Comparison of ENCODE assay signal across 8 cellular contexts in the genomic region with DNA sequence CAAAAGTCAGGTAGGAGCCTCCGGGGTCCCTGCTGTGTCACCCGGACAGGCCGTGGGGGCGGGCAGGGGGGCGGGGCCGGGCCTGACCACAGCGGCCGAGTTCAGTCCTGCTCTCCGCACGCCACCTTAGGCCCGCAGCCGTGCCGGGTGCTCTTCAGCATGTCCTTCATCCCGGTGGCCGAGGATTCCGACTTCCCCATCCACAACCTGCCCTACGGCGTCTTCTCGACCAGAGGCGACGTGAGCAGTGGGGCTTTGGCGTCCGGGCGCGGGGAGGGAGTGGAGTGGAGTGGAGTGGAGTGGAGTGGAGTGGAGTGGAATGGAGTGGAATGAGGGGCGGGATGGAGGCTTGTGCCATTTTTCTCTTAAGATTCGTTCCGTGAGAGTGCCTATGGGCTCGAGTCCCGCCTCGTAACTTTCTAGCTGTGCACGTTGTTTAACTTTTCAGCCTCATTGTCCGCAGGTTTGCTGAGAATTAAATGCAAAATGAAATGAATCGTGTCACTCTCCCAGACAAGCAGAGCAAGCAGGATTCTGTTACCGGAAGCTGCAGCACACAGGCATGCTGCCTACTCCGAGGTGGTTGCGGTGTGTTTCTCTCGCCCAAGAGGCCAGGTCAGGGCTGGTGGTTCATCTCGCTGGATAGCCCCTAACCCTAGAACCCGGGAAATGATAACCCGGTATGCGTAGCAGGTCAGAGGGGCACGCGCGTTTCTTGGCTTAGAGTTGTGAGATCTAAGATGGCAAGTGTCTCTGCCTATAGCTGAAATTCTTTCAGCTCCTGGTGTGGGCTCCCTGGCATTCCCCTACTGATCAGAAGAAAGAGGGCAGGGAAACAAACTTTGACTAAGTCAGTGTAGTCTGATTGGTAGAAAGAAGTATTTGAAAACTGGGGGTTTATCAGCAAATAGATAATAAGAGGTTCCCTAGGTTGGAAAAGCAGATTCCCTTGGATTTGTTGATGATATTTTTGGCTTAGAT. TPM values are rescaled to one million over a fixed set of nuclear protein-coding genes. Genes with fewer than 3 reads are reported as not detected.
DNase-seq lines count a peak whose midpoint lies in the region; ATAC-seq, FAIRE-seq and TF ChIP-seq lines count a peak whose summit lies in the region.

TSS of gene FAH (plus strand) at position 104 of the 981 bp plus-strand sequence. CDS start at position 160, 56 bp downstream.

- TF ChIP-seq CTCF in coronary artery (IDR thresholded peaks at IDR 0.05), result no peak
- TF ChIP-seq CTCF in left lung (IDR thresholded peaks at IDR 0.05), result no peak

- no peak for TF ChIP-seq RAD21 in Ishikawa (IDR thresholded peaks at IDR 0.05; ENCODE audit: low read depth)

- peak within 1 kb of the TSS; percentile 79 to 95 for H3K27ac ChIP-seq in coronary artery
- peak within 1 kb of the TSS; percentile 73 for H3K27ac ChIP-seq in left lung

- no peaks in the 10 kb centered on the region for H3K27me3 ChIP-seq in left lung

- H3K4me3 ChIP-seq in coronary artery, result peak within 1 kb of the TSS; percentile 93
- H3K4me3 ChIP-seq in left lung, result peak within 1 kb of the TSS; percentile 48 to 65

- peak; percentile 57 for DNase-seq in ELF-1 (ENCODE audit: low read depth, low spot score)
- peak; percentile 58 for DNase-seq in UCSD-AML1 (lab: John Stamatoyannopoulos, UW; ENCODE audit: unreplicated experiment)
- no peak for DNase-seq in coronary artery (ENCODE audit: low spot score)
- DNase-seq in left lung, result no peak
- peak; percentile 12 to 13 for DNase-seq in stimulated activated CD4-positive, alpha-beta T cell treated with anti-CD3 and anti-CD28 coated beads, Interleukin-4, amount 100 ng/mL, for 4 hours
- no peak for DNase-seq in frontal cortex (ENCODE audit: low spot score in 2 of 2)

- no peaks in the 10 kb centered on the region for H3K9me3 ChIP-seq in left lung

- FAIRE-seq in frontal cortex (lab: Jason Lieb, UNC), result no peak

- ATAC-seq in GM21529 (IDR thresholded peaks at IDR 0.05; ENCODE audit: unreplicated experiment), result peak; percentile 45
- ATAC-seq in left lung, result peak; percentile 77

- H3K36me3 ChIP-seq in left lung, result no peaks in the 10 kb centered on the region

- TF ChIP-seq EP300 in Ishikawa (IDR thresholded peaks at IDR 0.05; ENCODE audit: borderline replicate concordance), result no peak

- peaks cover 9 to 43% of the 10 kb centered on the region in 2 donors for H3K4me1 ChIP-seq in left lung

- intact Hi-C loops in left lung (cut with DNase I), result no loop called here

TF ChIP-seq in Ishikawa, 13 proteins besides CTCF, POLR2A, EP300 and RAD21:
- TF ChIP-seq, protein P1, sequence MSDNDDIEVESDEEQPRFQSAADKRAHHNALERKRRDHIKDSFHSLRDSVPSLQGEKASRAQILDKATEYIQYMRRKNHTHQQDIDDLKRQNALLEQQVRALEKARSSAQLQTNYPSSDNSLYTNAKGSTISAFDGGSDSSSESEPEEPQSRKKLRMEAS (IDR thresholded peaks at IDR 0.05), result peak; percentile 18; the same call in 1 of the 2 replicates
- TF ChIP-seq NFIC (IDR thresholded peaks at IDR 0.05) (no peak), TAF1 (IDR thresholded peaks at IDR 0.05; ENCODE audit: low read depth) (0 out of 2 replicates have a peak, but pooled peaks have one; percentile 39), TEAD4 (IDR thresholded peaks at IDR 0.05) (0 out of 2 replicates have a peak, but pooled peaks have one; percentile 12), CREB1 (IDR thresholded peaks at IDR 0.05; ENCODE audit: low read depth) (no peak), CEBPB (IDR thresholded peaks at IDR 0.05) (no peak), TCF12 (IDR thresholded peaks at IDR 0.05; ENCODE audit: low read depth) (peak; percentile 18; the same call in 1 of the 2 replicates)
- TF ChIP-seq, protein P2, sequence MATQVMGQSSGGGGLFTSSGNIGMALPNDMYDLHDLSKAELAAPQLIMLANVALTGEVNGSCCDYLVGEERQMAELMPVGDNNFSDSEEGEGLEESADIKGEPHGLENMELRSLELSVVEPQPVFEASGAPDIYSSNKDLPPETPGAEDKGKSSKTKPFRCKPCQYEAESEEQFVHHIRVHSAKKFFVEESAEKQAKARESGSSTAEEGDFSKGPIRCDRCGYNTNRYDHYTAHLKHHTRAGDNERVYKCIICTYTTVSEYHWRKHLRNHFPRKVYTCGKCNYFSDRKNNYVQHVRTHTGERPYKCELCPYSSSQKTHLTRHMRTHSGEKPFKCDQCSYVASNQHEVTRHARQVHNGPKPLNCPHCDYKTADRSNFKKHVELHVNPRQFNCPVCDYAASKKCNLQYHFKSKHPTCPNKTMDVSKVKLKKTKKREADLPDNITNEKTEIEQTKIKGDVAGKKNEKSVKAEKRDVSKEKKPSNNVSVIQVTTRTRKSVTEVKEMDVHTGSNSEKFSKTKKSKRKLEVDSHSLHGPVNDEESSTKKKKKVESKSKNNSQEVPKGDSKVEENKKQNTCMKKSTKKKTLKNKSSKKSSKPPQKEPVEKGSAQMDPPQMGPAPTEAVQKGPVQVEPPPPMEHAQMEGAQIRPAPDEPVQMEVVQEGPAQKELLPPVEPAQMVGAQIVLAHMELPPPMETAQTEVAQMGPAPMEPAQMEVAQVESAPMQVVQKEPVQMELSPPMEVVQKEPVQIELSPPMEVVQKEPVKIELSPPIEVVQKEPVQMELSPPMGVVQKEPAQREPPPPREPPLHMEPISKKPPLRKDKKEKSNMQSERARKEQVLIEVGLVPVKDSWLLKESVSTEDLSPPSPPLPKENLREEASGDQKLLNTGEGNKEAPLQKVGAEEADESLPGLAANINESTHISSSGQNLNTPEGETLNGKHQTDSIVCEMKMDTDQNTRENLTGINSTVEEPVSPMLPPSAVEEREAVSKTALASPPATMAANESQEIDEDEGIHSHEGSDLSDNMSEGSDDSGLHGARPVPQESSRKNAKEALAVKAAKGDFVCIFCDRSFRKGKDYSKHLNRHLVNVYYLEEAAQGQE (IDR thresholded peaks at IDR 0.05; ENCODE audit: low read depth), result no peak
TF ChIP-seq in Ishikawa: peak in this region for 4.

RNA-seq across cellular contexts. Expression of gene FAH, which starts in this region (rescaled TPM):
- total RNA-seq in left lung, result 10 to 100 TPM; 56.4 to 68.7 TPM
- 2.9 TPM for total RNA-seq in frontal cortex

Comparison
In these comparisons a context has a peak if more than half of its experiments do, and no peak if none do; other contexts are left out.
1. RNA of gene FAH (total RNA-seq): 56.4 to 68.7 TPM in left lung; 2.9 TPM in frontal cortex (single experiment); every median in the first group is over 10 times any median in the second.
2. DNase-seq: peak in ELF-1 (single experiment), UCSD-AML1 (single experiment) and stimulated activated CD4-positive, alpha-beta T cell treated with anti-CD3 and anti-CD28 coated beads, Interleukin-4, amount 100 ng/mL, for 4 hours (2 of 2); none in coronary artery (single experiment), left lung (0 of 2) and frontal cortex (0 of 2).